Comparison of ENCODE assay signal across 1 cellular context in genomic region chr6:105120570-105120969, GRCh38.
TF ChIP-seq lines count a peak whose summit lies in the region.

No MANE protein-coding gene starts in this region.

TF ChIP-seq in IMR-90, 13 proteins besides CTCF, POLR2A, EP300 and RAD21 (continued from another document):
- no peak for TF ChIP-seq USF2 (IDR thresholded peaks at IDR 0.05; ENCODE audit: low read depth, low read length)
- no peak for TF ChIP-seq BHLHE40 (IDR thresholded peaks at IDR 0.05; ENCODE audit: low read depth, low read length)
- TF ChIP-seq NFE2L2 (IDR thresholded peaks at IDR 0.05; ENCODE audit: low read depth, low read length) = no peak
- no peak for TF ChIP-seq SMC3 (IDR thresholded peaks at IDR 0.05; ENCODE audit: low read depth, low read length)
- no peak for TF ChIP-seq MXI1 (IDR thresholded peaks at IDR 0.05; ENCODE audit: borderline replicate concordance, low read depth, low read length)
